In the genomic region with DNA sequence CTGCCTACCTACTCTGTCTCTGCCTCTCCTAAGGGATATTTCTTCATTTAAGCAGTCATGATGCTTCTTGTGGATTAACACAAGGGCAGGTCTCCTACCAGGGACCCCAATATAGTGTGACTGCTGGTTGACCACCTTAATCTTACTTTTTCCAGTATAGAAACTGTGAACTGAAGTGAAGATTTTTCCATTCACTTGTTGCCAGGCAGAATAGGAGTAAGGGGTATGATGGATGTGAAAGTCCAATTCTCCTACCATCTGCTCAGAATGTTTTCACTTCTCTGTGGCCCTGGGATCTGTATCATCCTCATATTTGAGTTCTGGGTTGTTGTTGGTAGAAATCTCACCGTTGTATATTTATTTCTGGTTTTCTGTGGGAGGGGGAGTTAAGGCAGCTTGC, we compare ENCODE assay signal across 26 cellular contexts.
A peak's percentile ranks its signal among the peaks of the same experiment; 100 is the strongest.
DNase-seq lines count a peak whose midpoint lies in the region; ATAC-seq, FAIRE-seq and TF ChIP-seq lines count a peak whose summit lies in the region.
"Had no signal": no experiment of that assay in that cellular context is flagged by ENCODE, and none has a peak within 500 bp of the region (broad histone marks: within the 10 kb centered on the region; RNA-seq: fewer than 3 reads in every experiment).

No MANE protein-coding gene starts in this region.

- no peak overlapping the region for H4K5ac ChIP-seq in H1 (ENCODE audit: insufficient read length, low read depth, low read length)

- H3K18ac ChIP-seq in H1 (ENCODE audit: extremely low read depth, low read length), result no peak overlapping the region

- H3K79me1 ChIP-seq in H1 (ENCODE audit: low read depth, low read length), result no peaks in the 10 kb centered on the region

- no peak overlapping the region for H3K27ac Mint-ChIP-seq in activated CD8-positive, alpha-beta T cell treated with anti-CD3 and anti-CD28 coated beads for 36 hours
- H3K27ac Mint-ChIP-seq: B cell; CD4-positive, alpha-beta T cell; CD8-positive, alpha-beta T cell had no signal

- ATAC-seq in HepG2, result no peak
- no peak for ATAC-seq in right lobe of liver
- ATAC-seq in activated CD8-positive, alpha-beta T cell treated with anti-CD3 and anti-CD28 coated beads for 36 hours, result no peak
- ATAC-seq in HG02981 (IDR thresholded peaks at IDR 0.05; ENCODE audit: unreplicated experiment), result no peak
- ATAC-seq: CD8-positive, alpha-beta T cell; GM12878 had no signal

- no TSS peak for BruUV-seq in HepG2 (replicated peaks; lab: Mats Ljungman, UMichigan)

- no peak overlapping the region for H4K8ac ChIP-seq in H1 (ENCODE audit: extremely low read depth, insufficient read depth, low read length)

- H3K4me2 ChIP-seq in HepG2 (ENCODE audit: low read depth, low read length), result no peak overlapping the region
- H3K4me2 ChIP-seq in H1 (ENCODE audit: insufficient read depth in 1 of 2, low read depth in 2 of 2, low read length in 2 of 2), result no peak overlapping the region
- H3K4me2 ChIP-seq: BLaER1 treated with 17β-estradiol and CSF1 and Interleukin-3, amounts not matched to agents 10 nM and 100 nM had no signal

- peaks cover 7% of the 10 kb centered on the region; the same call in 1 of the 2 replicates for H3K9me3 ChIP-seq in HepG2 (ENCODE audit: low read length)
- no peaks in the 10 kb centered on the region for H3K9me3 ChIP-seq in right lobe of liver
- H3K9me3 ChIP-seq in H1 (ENCODE audit: insufficient read depth in 2 of 2, low read depth in 1 of 2, low read length in 1 of 2), result peaks cover 12 to 21% of the 10 kb centered on the region in 2 experiments

- no peak overlapping the region for H2BK20ac ChIP-seq in H1 (ENCODE audit: low read length)

- DNase-seq in HepG2 (ENCODE audit: low spot score) (no peak), right lobe of liver (no peak), GM12891 (ENCODE audit: insufficient read length, low spot score) (no peak), H1 (ENCODE audit: low read depth in 1 of 2, low spot score in 2 of 2) (no peak), D341Med (ENCODE audit: low spot score) (no peak)
- DNase-seq in activated CD8-positive, alpha-beta T cell treated with anti-CD3 and anti-CD28 coated beads for 36 hours, result no peak
- DNase-seq: ACHN; AML-193; Caco-2; Calu3; CD4-positive, alpha-beta T cell; CD8-positive, alpha-beta T cell; DMS 273 treated with DMSO at 0.1 percent for 48 hours; DMS153; DMS53; DMS79; DND-41; EL; GDM1 had no signal

- no peak overlapping the region for H3K23ac ChIP-seq in H1 (ENCODE audit: insufficient read length)

- H3K56ac ChIP-seq in H1 (replicated peaks; ENCODE audit: insufficient read length, low read depth, low read length), result no peak overlapping the region

- no peaks in the 10 kb centered on the region for H3K4me1 Mint-ChIP-seq in activated CD8-positive, alpha-beta T cell treated with anti-CD3 and anti-CD28 coated beads for 36 hours (ENCODE audit: low read depth)
- H3K4me1 Mint-ChIP-seq: B cell had no signal

- in situ Hi-C loops in HepG2 (cut with HindIII; ENCODE audit: extremely low pct_ligation_motif_present, low pct_unique_long_range_greater_than_20kb), result no loop called here

- H3K4me3 ChIP-seq in HepG2 (replicated peaks in 1 of 3; ENCODE audit: insufficient read depth in 1 of 3, low read depth in 2 of 3, low read length in 3 of 3) (no peak overlapping the region), right lobe of liver (no peak overlapping the region), H1 (ENCODE audit: extremely low read depth in 1 of 4, insufficient read depth in 2 of 4, low read depth in 3 of 4, low read length in 4 of 4) (no peak overlapping the region)
- H3K4me3 ChIP-seq: BLaER1 treated with 17β-estradiol and CSF1 and Interleukin-3, amounts not matched to agents 10 nM and 100 nM; GM12878 had no signal

- H2AFZ ChIP-seq in HepG2 (ENCODE audit: low read length) (no peak overlapping the region), H1 (ENCODE audit: low read length) (no peak overlapping the region)

- WGBS in HepG2 (ENCODE audit: low lambda C conversion rate), result 4% methylated on average over 1 of the region's 1 CpG
- WGBS in right lobe of liver (ENCODE audit: insufficient coverage, low coverage, low lambda C conversion rate, missing lambda C conversion rate), result 56% methylated on average over 1 of the region's 1 CpG
- 79% methylated on average over 1 of the region's 1 CpG; no CpG with 5 or more reads in 1 of the 2 experiments for WGBS in H1 (ENCODE audit: extremely low coverage in 1 of 2, insufficient coverage in 1 of 2, insufficient read length in 1 of 2, insufficient replicate concordance in 2 of 2, low coverage in 1 of 2, low lambda C conversion rate in 2 of 2, missing lambda C conversion rate in 1 of 2), 2 experiments

- peaks cover 22% of the 10 kb centered on the region for H3K9me3 Mint-ChIP-seq in activated CD8-positive, alpha-beta T cell treated with anti-CD3 and anti-CD28 coated beads for 36 hours

- H3K36me3 ChIP-seq in HepG2 (replicated peaks in 1 of 2; ENCODE audit: control insufficient read depth in 1 of 2, insufficient read depth in 2 of 2, low read length in 2 of 2) (no peaks in the 10 kb centered on the region), right lobe of liver (no peaks in the 10 kb centered on the region), H1 (ENCODE audit: control insufficient read depth in 2 of 4, insufficient read depth in 4 of 4, low read length in 3 of 4) (peaks cover 0 to 14% (median 0%) of the 10 kb centered on the region in 4 experiments; a peak in 3 of 8 replicates)

- FAIRE-seq in HepG2 (lab: Jason Lieb, UNC) (no peak), GM12891 (lab: Jason Lieb, UNC) (peak; percentile 20), H1 (lab: Jason Lieb, UNC) (no peak)
- FAIRE-seq: GM12878, GM19239 had no signal

- no peaks in the 10 kb centered on the region for H3K23me2 ChIP-seq in H1 (ENCODE audit: low read depth, low read length)

- no peaks in the 10 kb centered on the region for H3K79me2 ChIP-seq in HepG2 (ENCODE audit: insufficient read depth, low read length)
- H3K79me2 ChIP-seq in H1 (ENCODE audit: control insufficient read depth in 1 of 2, insufficient read depth in 2 of 2, low read length in 2 of 2), result no peaks in the 10 kb centered on the region

- no peak overlapping the region for H3K9ac ChIP-seq in HepG2 (ENCODE audit: insufficient read depth, low read depth, low read length)
- no peak overlapping the region for H3K9ac ChIP-seq in H1 (replicated peaks in 1 of 4; ENCODE audit: extremely low read depth in 1 of 4, low read depth in 3 of 4, low read length in 3 of 4)
- H3K9ac ChIP-seq: BLaER1 treated with 17β-estradiol and CSF1 and Interleukin-3, amounts not matched to agents 10 nM and 100 nM had no signal

- no peak for TF ChIP-seq EP300 in HepG2 (IDR thresholded peaks at IDR 0.05; ENCODE audit: low read depth in 2 of 2, low read length in 2 of 2)
- TF ChIP-seq EP300 in HepG2 (CRISPR knock-in tag; IDR thresholded peaks at IDR 0.05; ENCODE audit: borderline replicate concordance), result no peak
- TF ChIP-seq EP300 in H1 (IDR thresholded peaks at IDR 0.05; ENCODE audit: borderline replicate concordance in 1 of 2, low read depth in 2 of 2, low read length in 2 of 2), result no peak

- no peak overlapping the region; the same call in 1 of the 2 replicates for H2BK12ac ChIP-seq in H1 (ENCODE audit: low read depth, low read length)

- H3K4me1 ChIP-seq in HepG2 (ENCODE audit: insufficient read depth, low read length) (no peaks in the 10 kb centered on the region), right lobe of liver (no peaks in the 10 kb centered on the region), H1 (replicated peaks in 1 of 4; ENCODE audit: control insufficient read depth in 3 of 4, insufficient read depth in 4 of 4, low read length in 3 of 4) (peaks cover 0 to 3% (median 0%) of the 10 kb centered on the region in 4 experiments; a peak in 3 of 7 replicates)
- H3K4me1 ChIP-seq: BLaER1 treated with 17β-estradiol and CSF1 and Interleukin-3, amounts not matched to agents 10 nM and 100 nM; Caco-2 had no signal

- H3K36me3 Mint-ChIP-seq in activated CD8-positive, alpha-beta T cell treated with anti-CD3 and anti-CD28 coated beads for 36 hours (ENCODE audit: low read depth), result peaks cover 21% of the 10 kb centered on the region

- H3K27ac ChIP-seq in HepG2 (ENCODE audit: extremely low read length, insufficient read depth, low read length), result no peak overlapping the region
- no peak overlapping the region for H3K27ac ChIP-seq in right lobe of liver
- H3K27ac ChIP-seq in H1 (ENCODE audit: low read depth, low read length), result no peak overlapping the region
- H3K27ac ChIP-seq: 22Rv1; BLaER1 treated with 17β-estradiol and CSF1 and Interleukin-3, amounts not matched to agents 10 nM and 100 nM; C4-2B had no signal

- no peak for TF ChIP-seq POLR2A in HepG2 (IDR thresholded peaks at IDR 0.05; ENCODE audit: insufficient read depth in 1 of 2, low read depth in 2 of 2, low read length in 2 of 2)
- TF ChIP-seq POLR2A in right lobe of liver (IDR thresholded peaks at IDR 0.05), result no peak
- TF ChIP-seq POLR2A in GM12891 (IDR thresholded peaks at IDR 0.05; ENCODE audit: low read depth, low read length), result no peak
- TF ChIP-seq POLR2A in H1 (IDR thresholded peaks at IDR 0.05; ENCODE audit: control extremely low read depth in 1 of 2, low read depth in 2 of 2, low read length in 2 of 2), result no peak

- no peak overlapping the region for H4K91ac ChIP-seq in H1 (replicated peaks; ENCODE audit: insufficient read length, low read length)

- POLR2A ChIA-PET in HepG2 (lab: Yijun Ruan, JAX), result no interaction called here
- POLR2A ChIA-PET in H1 (lab: Charles Lee; ENCODE audit: partially characterized antibody), result no interaction called here
- POLR2A ChIA-PET in activated CD8-positive, alpha-beta T cell treated with anti-CD3 and anti-CD28 coated beads for 36 hours (lab: Charles Lee), result no interaction called here

- H4K20me1 ChIP-seq in HepG2 (ENCODE audit: insufficient read depth, low read length) (no peaks in the 10 kb centered on the region), H1 (replicated peaks in 1 of 2; ENCODE audit: control insufficient read depth in 1 of 2, insufficient read depth in 2 of 2, low read length in 2 of 2) (no peaks in the 10 kb centered on the region)
- H4K20me1 ChIP-seq: BLaER1 treated with 17β-estradiol and CSF1 and Interleukin-3, amounts not matched to agents 10 nM and 100 nM had no signal

- no peaks in the 10 kb centered on the region for H3K27me3 Mint-ChIP-seq in activated CD8-positive, alpha-beta T cell treated with anti-CD3 and anti-CD28 coated beads for 36 hours
- H3K27me3 Mint-ChIP-seq: B cell; CD4-positive, alpha-beta T cell had no signal

- H3K14ac ChIP-seq in H1 (ENCODE audit: insufficient read length), result no peak overlapping the region

- H3K27me3 ChIP-seq in HepG2 (ENCODE audit: control insufficient read depth in 1 of 2, insufficient read depth in 2 of 2, low read length in 2 of 2), result no peaks in the 10 kb centered on the region
- H3K27me3 ChIP-seq in right lobe of liver, result no peaks in the 10 kb centered on the region
- peaks cover 0 to 1% (median 0%) of the 10 kb centered on the region in 4 experiments; a peak in 1 of 7 replicates for H3K27me3 ChIP-seq in H1 (replicated peaks in 1 of 4; ENCODE audit: control insufficient read depth in 3 of 4, extremely low read depth in 1 of 4, insufficient read depth in 3 of 4, low read length in 3 of 4)
- H3K27me3 ChIP-seq: BLaER1 treated with 17β-estradiol and CSF1 and Interleukin-3, amounts not matched to agents 10 nM and 100 nM had no signal

- CTCF ChIA-PET in HepG2 (lab: Yijun Ruan, JAX; ENCODE audit: low intra/inter-chr PET ratio, low total read pairs) (no interaction called here), H1 (lab: Charles Lee; ENCODE audit: partially characterized antibody) (interaction anchor here (0.8 kb wide), 1 partner anchor 792 kb away, joined by 3 read pairs; no protein-coding TSS in a partner anchor)
- CTCF ChIA-PET in activated CD8-positive, alpha-beta T cell treated with anti-CD3 and anti-CD28 coated beads for 36 hours (lab: Charles Lee), result no interaction called here

- H2BK5ac ChIP-seq in H1 (ENCODE audit: low read depth, low read length), result no peak overlapping the region

- no peak overlapping the region for H3K4ac ChIP-seq in H1 (replicated peaks; ENCODE audit: insufficient read length, low read depth, low read length)

- TF ChIP-seq RAD21 in HepG2 (CRISPR knock-in tag; IDR thresholded peaks at IDR 0.05), result no peak
- TF ChIP-seq RAD21 in H1 (IDR thresholded peaks at IDR 0.05 in 1 of 2, conservative IDR thresholded peaks at IDR 0.05 in 1 of 2; ENCODE audit: low read depth in 2 of 2, low read length in 2 of 2), result no peak

- H2BK15ac ChIP-seq in H1 (ENCODE audit: low read length), result 0 out of 2 replicates have a peak overlapping the region, but pooled peaks have one; percentile 34

- H2BK120ac ChIP-seq in H1 (replicated peaks; ENCODE audit: low read depth, low read length), result no peak overlapping the region

- no peak overlapping the region for H3K4me3 Mint-ChIP-seq in activated CD8-positive, alpha-beta T cell treated with anti-CD3 and anti-CD28 coated beads for 36 hours
- H3K4me3 Mint-ChIP-seq: B cell; CD4-positive, alpha-beta T cell; CD8-positive, alpha-beta T cell had no signal

- TF ChIP-seq CTCF in HepG2 (CRISPR knock-in tag; IDR thresholded peaks at IDR 0.05) (no peak), right lobe of liver (IDR thresholded peaks at IDR 0.05) (no peak), H1 (IDR thresholded peaks at IDR 0.05; ENCODE audit: control extremely low read depth in 1 of 3, insufficient read depth in 1 of 3, low read depth in 1 of 3, low read length in 3 of 3) (no peak)
- no peak for TF ChIP-seq CTCF in activated CD8-positive, alpha-beta T cell treated with anti-CD3 and anti-CD28 coated beads for 36 hours (IDR thresholded peaks at IDR 0.05)

- intact Hi-C loops in HepG2 (cut with micrococcal nuclease; ENCODE audit: unreplicated experiment) (no loop called here), right lobe of liver (cut with DNase I) (no loop called here)
- intact Hi-C loops in activated CD8-positive, alpha-beta T cell treated with anti-CD3 and anti-CD28 coated beads for 36 hours (cut with micrococcal nuclease), result no loop called here

- H2AK5ac ChIP-seq in H1 (ENCODE audit: low read depth, low read length), result no peak overlapping the region
